Comparison of ENCODE assay signal across 3 cellular contexts in genomic region chr16:8561496-8561895, GRCh38.
TF ChIP-seq lines count a peak whose summit lies in the region.

No MANE protein-coding gene starts in this region.

TF ChIP-seq in HepG2, 621 proteins besides CTCF, POLR2A, EP300 and RAD21:
- TF ChIP-seq TCF12 (IDR thresholded peaks at IDR 0.05) (0 out of 2 replicates have a peak, but pooled peaks have one; percentile 10), TCF12 (CRISPR knock-in tag; IDR thresholded peaks at IDR 0.05) (no peak), ZSCAN31 (CRISPR knock-in tag; IDR thresholded peaks at IDR 0.05; ENCODE audit: low read depth) (no peak), SETDB1 (CRISPR knock-in tag; IDR thresholded peaks at IDR 0.05; ENCODE audit: borderline replicate concordance) (0 out of 2 replicates have a peak, but pooled peaks have one; percentile 24), SIX4 (CRISPR knock-in tag; IDR thresholded peaks at IDR 0.05) (no peak), ZNF24 (IDR thresholded peaks at IDR 0.05) (peak; percentile 92), RFX1 (IDR thresholded peaks at IDR 0.05) (no peak), ZHX1 (CRISPR knock-in tag; IDR thresholded peaks at IDR 0.05; ENCODE audit: low read depth) (no peak), ZNF121 (CRISPR knock-in tag; IDR thresholded peaks at IDR 0.05) (no peak), ZNF501 (CRISPR knock-in tag; IDR thresholded peaks at IDR 0.05) (0 out of 2 replicates have a peak, but pooled peaks have one; percentile 19), JUNB (CRISPR knock-in tag; IDR thresholded peaks at IDR 0.05; ENCODE audit: borderline replicate concordance) (0 out of 2 replicates have a peak, but pooled peaks have one; percentile 31), HMGA1 (CRISPR knock-in tag; conservative IDR thresholded peaks at IDR 0.05) (no peak), ZIK1 (CRISPR knock-in tag; IDR thresholded peaks at IDR 0.05; ENCODE audit: borderline replicate concordance, low read depth) (no peak)

TF ChIP-seq in GM12878, 131 proteins besides CTCF, POLR2A, EP300 and RAD21:
- TF ChIP-seq SP1 (IDR thresholded peaks at IDR 0.05; ENCODE audit: low read depth, low read length) (no peak), EGR1 (IDR thresholded peaks at IDR 0.05; ENCODE audit: borderline replicate concordance in 1 of 2, low read depth in 2 of 2, low read length in 2 of 2) (no peak), PBX3 (IDR thresholded peaks at IDR 0.05; ENCODE audit: insufficient replicate concordance, low read depth, low read length) (no peak), ZNF24 (IDR thresholded peaks at IDR 0.05) (peak; percentile 85), NR2F1 (conservative IDR thresholded peaks at IDR 0.05) (no peak)

TF ChIP-seq in K562, 482 proteins besides CTCF, POLR2A, EP300 and RAD21:
- TF ChIP-seq ZNF24 (IDR thresholded peaks at IDR 0.05) (peak; percentile 71), ZNF175 (CRISPR knock-in tag; IDR thresholded peaks at IDR 0.05; ENCODE audit: low read depth) (no peak)
